Comparison of ENCODE assay signal across 8 cellular contexts in the genomic region with DNA sequence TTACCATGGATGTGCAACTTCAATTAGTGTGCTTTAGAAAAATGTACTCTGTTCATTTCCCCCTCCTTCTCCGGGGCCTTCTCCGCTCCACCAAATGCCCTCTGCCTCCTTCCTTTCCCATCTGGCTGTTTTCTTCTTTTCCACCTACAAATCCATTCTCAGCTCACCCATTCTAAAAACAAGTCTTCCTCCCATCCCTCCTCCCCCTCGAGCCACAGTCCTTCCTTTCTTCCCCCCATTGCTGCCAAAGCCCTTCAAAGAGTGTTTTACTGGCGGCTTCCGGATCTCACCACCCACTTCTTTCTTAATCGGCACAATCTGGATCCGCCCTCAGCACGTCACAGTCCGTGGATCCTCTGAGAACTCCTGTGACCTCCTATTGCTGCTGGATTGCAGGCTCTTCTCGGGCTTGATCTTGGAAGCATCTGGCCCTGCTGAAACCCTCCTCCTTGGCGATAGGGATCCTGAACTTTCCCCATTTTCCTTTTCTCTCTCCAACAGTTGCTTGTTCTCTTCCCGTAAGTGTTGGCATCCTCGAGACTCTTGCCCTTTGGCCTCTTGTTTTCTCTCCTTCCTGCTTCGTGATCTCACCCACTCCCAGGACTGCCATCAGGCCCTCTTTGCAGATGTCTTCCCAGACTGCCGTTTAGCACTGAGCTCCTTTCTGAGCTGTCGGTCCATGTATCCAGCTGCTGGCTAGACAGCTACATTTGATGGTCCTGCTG. TPM values are rescaled to one million over a fixed set of nuclear protein-coding genes. Genes with fewer than 3 reads are reported as not detected.
A peak's percentile ranks its signal among the peaks of the same experiment; 100 is the strongest.
DNase-seq lines count a peak whose midpoint lies in the region; ATAC-seq and TF ChIP-seq lines count a peak whose summit lies in the region.

No MANE protein-coding gene starts in this region.

- H3K27ac Mint-ChIP-seq in activated CD4-positive, alpha-beta memory T cell treated with anti-CD3 and anti-CD28 coated beads for 36 hours, result peak overlapping the region; percentile 31

- H3K4me2 ChIP-seq in BLaER1 (peak overlapping the region; percentile 43), osteoblast (ENCODE audit: insufficient read depth, low read length) (peak overlapping the region; percentile 64), PC-3 (ENCODE audit: low read length) (no peak overlapping the region)

- H3K4me3 ChIP-seq in BLaER1 (no peak overlapping the region), osteoblast (ENCODE audit: insufficient read depth, low read length) (peak overlapping the region; percentile 3), ovary (no peak overlapping the region), PC-3 (ENCODE audit: low read length) (no peak overlapping the region)

- H3K36me3 ChIP-seq in BLaER1 (no peaks in the 10 kb centered on the region), osteoblast (ENCODE audit: insufficient read depth, low read length) (no peaks in the 10 kb centered on the region), ovary (no peaks in the 10 kb centered on the region), PC-3 (ENCODE audit: low read depth, low read length) (no peaks in the 10 kb centered on the region)

- H3K4me1 ChIP-seq in BLaER1, result peaks cover 14% of the 10 kb centered on the region
- peaks cover 42% of the 10 kb centered on the region for H3K4me1 ChIP-seq in osteoblast (ENCODE audit: insufficient read depth, low read length)
- H3K4me1 ChIP-seq in ovary (ENCODE audit: insufficient read depth), result peaks cover 6% of the 10 kb centered on the region
- no peaks in the 10 kb centered on the region for H3K4me1 ChIP-seq in PC-3 (ENCODE audit: insufficient read depth, low read length)

- peak overlapping the region; percentile 31 for H3K4me3 Mint-ChIP-seq in activated CD4-positive, alpha-beta memory T cell treated with anti-CD3 and anti-CD28 coated beads for 36 hours

- TF ChIP-seq POLR2A in ovary (IDR thresholded peaks at IDR 0.05), result no peak

- TF ChIP-seq CTCF in osteoblast (IDR thresholded peaks at IDR 0.05; ENCODE audit: extremely low read depth, low read depth, low read length), result no peak
- TF ChIP-seq CTCF in ovary (IDR thresholded peaks at IDR 0.05), result no peak
- TF ChIP-seq CTCF in PC-3 (conservative IDR thresholded peaks at IDR 0.05; ENCODE audit: low read depth, low read length), result no peak

- H3K9me3 ChIP-seq in BLaER1, result peaks cover 6% of the 10 kb centered on the region; the same call in 1 of the 2 replicates
- H3K9me3 ChIP-seq in osteoblast (ENCODE audit: low read depth, low read length), result no peaks in the 10 kb centered on the region
- no peaks in the 10 kb centered on the region for H3K9me3 ChIP-seq in ovary
- H3K9me3 ChIP-seq in PC-3 (ENCODE audit: low read length), result no peaks in the 10 kb centered on the region

- no peak for TF ChIP-seq EP300 in ovary (IDR thresholded peaks at IDR 0.05)

- intact Hi-C loops in activated CD4-positive, alpha-beta memory T cell treated with anti-CD3 and anti-CD28 coated beads for 36 hours (cut with micrococcal nuclease), result no loop called here
- intact Hi-C loops in ovary (cut with DNase I) (loop anchor here in 1 of 4 donors (10.0 kb wide), 1 partner anchor 52 kb away; no protein-coding TSS in a partner anchor), PC-3 (cut with micrococcal nuclease) (no loop called here)

- no peaks in the 10 kb centered on the region for H3K9me2 ChIP-seq in PC-3 (replicated peaks; ENCODE audit: low read length)

- no peaks in the 10 kb centered on the region for H3F3A ChIP-seq in PC-3 (ENCODE audit: low read length, unreplicated experiment)

- ATAC-seq in HG03571 (IDR thresholded peaks at IDR 0.05; ENCODE audit: unreplicated experiment) (no peak), PC-3 (no peak)

- peaks cover 2% of the 10 kb centered on the region for H3K9me3 Mint-ChIP-seq in activated CD4-positive, alpha-beta memory T cell treated with anti-CD3 and anti-CD28 coated beads for 36 hours

- peak; percentile 70 for DNase-seq in activated CD4-positive, alpha-beta memory T cell treated with anti-CD3 and anti-CD28 coated beads for 36 hours
- DNase-seq in epithelial cell of prostate (ENCODE audit: low read depth, low spot score) (no peak), osteoblast (ENCODE audit: insufficient read length, low spot score, missing footprints) (peak; percentile 48), NCI-H1092 treated with DMSO at 0.1 percent for 48 hours (lab: John Stamatoyannopoulos, UW) (no peak), ovary (no peak), PC-3 (no peak)

- H2AFZ ChIP-seq in osteoblast (ENCODE audit: low read length) (peak overlapping the region; percentile 77), PC-3 (ENCODE audit: low read length) (no peak overlapping the region)

- no TSS peak for BruUV-seq in PC-3 (replicated peaks; lab: Mats Ljungman, UMichigan)

- H3K79me2 ChIP-seq in osteoblast (ENCODE audit: insufficient read depth, low read length) (no peaks in the 10 kb centered on the region), PC-3 (ENCODE audit: low read length) (no peaks in the 10 kb centered on the region)

- H3K4me1 Mint-ChIP-seq in activated CD4-positive, alpha-beta memory T cell treated with anti-CD3 and anti-CD28 coated beads for 36 hours (ENCODE audit: low read depth), result peaks cover 23% of the 10 kb centered on the region

- H3K27me3 ChIP-seq in BLaER1, result no peaks in the 10 kb centered on the region
- H3K27me3 ChIP-seq in osteoblast (ENCODE audit: insufficient read depth, low read length), result no peaks in the 10 kb centered on the region
- H3K27me3 ChIP-seq in ovary, result no peaks in the 10 kb centered on the region
- H3K27me3 ChIP-seq in PC-3 (ENCODE audit: low read length), result no peaks in the 10 kb centered on the region

- no peak overlapping the region for H3K9ac ChIP-seq in BLaER1
- no peak overlapping the region for H3K9ac ChIP-seq in PC-3 (ENCODE audit: low read length)

- H4K20me1 ChIP-seq in BLaER1, result no peaks in the 10 kb centered on the region
- no peaks in the 10 kb centered on the region for H4K20me1 ChIP-seq in osteoblast (ENCODE audit: insufficient read depth, low read length)
- no peaks in the 10 kb centered on the region for H4K20me1 ChIP-seq in PC-3 (ENCODE audit: low read length)

- POLR2A ChIA-PET in activated CD4-positive, alpha-beta memory T cell treated with anti-CD3 and anti-CD28 coated beads for 36 hours (lab: Charles Lee), result no interaction called here
- POLR2A ChIA-PET in PC-3 (lab: Charles Lee; ENCODE audit: unreplicated experiment), result no interaction called here

- CTCF ChIA-PET in activated CD4-positive, alpha-beta memory T cell treated with anti-CD3 and anti-CD28 coated beads for 36 hours (lab: Charles Lee), result no interaction called here
- CTCF ChIA-PET in PC-3 (lab: Charles Lee), result no interaction called here

- WGBS in ovary, 3 donors, result 53 to 69% (median 67%) methylated on average over 16 of the region's 16 CpGs

- H3K36me3 Mint-ChIP-seq in activated CD4-positive, alpha-beta memory T cell treated with anti-CD3 and anti-CD28 coated beads for 36 hours, result peaks cover 1% of the 10 kb centered on the region

- 0 out of 2 replicates have a peak overlapping the region, but pooled peaks have one; percentile 7 for H3K27ac ChIP-seq in BLaER1
- H3K27ac ChIP-seq in epithelial cell of prostate, result peak overlapping the region; percentile 68
- H3K27ac ChIP-seq in osteoblast (ENCODE audit: low read depth, low read length), result peak overlapping the region; percentile 78
- H3K27ac ChIP-seq in ovary, result peak overlapping the region in 1 of 2 donors; percentile 1
- H3K27ac ChIP-seq in PC-3 (ENCODE audit: low read length), result no peak overlapping the region

- no peaks in the 10 kb centered on the region for H3K27me3 Mint-ChIP-seq in activated CD4-positive, alpha-beta memory T cell treated with anti-CD3 and anti-CD28 coated beads for 36 hours

RNA-seq across cellular contexts. Expression of a gene that starts 36.0 kb away (rescaled TPM):
- total RNA-seq in activated CD4-positive, alpha-beta memory T cell treated with anti-CD3 and anti-CD28 coated beads for 36 hours, result not detected
- total RNA-seq in osteoblast (not detected in 2 replicates), ovary (not detected), PC-3 (2014; rRNA removed) (not detected in 2 replicates)
- polyA plus RNA-seq in ovary, result not detected

Comparison
In these comparisons a context has a peak if more than half of its experiments do, and no peak if none do; other contexts are left out.
1. DNase-seq: peak in activated CD4-positive, alpha-beta memory T cell treated with anti-CD3 and anti-CD28 coated beads for 36 hours (single experiment) and osteoblast (single experiment); none in epithelial cell of prostate (single experiment), NCI-H1092 treated with DMSO at 0.1 percent for 48 hours (single experiment), ovary (0 of 5) and PC-3 (single experiment).